Comparison of ENCODE assay signal across 25 cellular contexts in genomic region chr11:16784097-16784496, GRCh38.
"Had no signal": no experiment of that assay in that cellular context is flagged by ENCODE, and none has a peak within 500 bp of the region (broad histone marks: within the 10 kb centered on the region; RNA-seq: fewer than 3 reads in every experiment).

No MANE protein-coding gene starts in this region.

- H3K27me3 Mint-ChIP-seq: activated naive CD8-positive, alpha-beta T cell treated with anti-CD3 and anti-CD28 coated beads, Interleukin-2, amount 50 U/mL, for 24 hours; central memory CD8-positive, alpha-beta T cell; T-helper 17 cell had no signal

- DNase-seq: activated CD4-positive, CD25-positive, alpha-beta regulatory T cell treated with anti-CD3 and anti-CD28 coated beads, Interleukin-2, amount 50 U/mL, for 72 hours; activated CD8-positive, alpha-beta memory T cell treated with anti-CD3 and anti-CD28 coated beads for 24 hours; activated CD8-positive, alpha-beta memory T cell treated with anti-CD3 and anti-CD28 coated beads, Interleukin-2, amount 50 U/mL, for 48 hours; activated effector memory CD4-positive, alpha-beta T cell treated with Interleukin-2 at 50 U/mL for 16 hours; activated naive CD4-positive, alpha-beta T cell treated with anti-CD3 and anti-CD28 coated beads, Interleukin-2, amount 10 ng/mL, durations not matched to agents 7 days and 5 days; activated naive CD8-positive, alpha-beta T cell treated with anti-CD3 and anti-CD28 coated beads, Interleukin-2, amount 50 U/mL, for 24 hours; activated T-cell treated with anti-CD3 and anti-CD28 coated beads, Interleukin-2, amount 50 U/mL, for 48 hours; aorta; brain microvascular endothelial cell; colonic mucosa; erythroblast; foreskin melanocyte; hypothalamus; islet precursor cell; pancreas; stimulated activated CD4-positive, alpha-beta T cell treated with anti-CD3 and anti-CD28 coated beads, Interleukin-12 subunit alpha, Interleukin-12 subunit beta, amount 100 ng/mL, for 4 hours; stimulated activated CD4-positive, alpha-beta T cell treated with anti-CD3 and anti-CD28 coated beads, Interleukin-1b, Interleukin-23, amount 100 ng/mL, for 48 hours; stimulated activated CD8-positive, alpha-beta memory T cell treated with anti-CD3 and anti-CD28 coated beads, Interleukin-4, amount 100 ng/mL, for 48 hours; stimulated activated naive CD4-positive, alpha-beta T cell; T-helper 17 cell; uterus had no signal

- H3K27ac Mint-ChIP-seq: activated naive CD4-positive, alpha-beta T cell treated with anti-CD3 and anti-CD28 coated beads, Interleukin-2, amount 10 ng/mL, durations not matched to agents 7 days and 5 days; activated naive CD8-positive, alpha-beta T cell treated with anti-CD3 and anti-CD28 coated beads, Interleukin-2, amount 50 U/mL, for 24 hours; T-helper 17 cell had no signal

- H3K36me3 ChIP-seq: brain microvascular endothelial cell, colonic mucosa, left lung, uterus had no signal

- ATAC-seq: activated naive CD8-positive, alpha-beta T cell treated with anti-CD3 and anti-CD28 coated beads, Interleukin-2, amount 50 U/mL, for 24 hours; left lung; pancreas; T-helper 17 cell had no signal

- H3K4me1 ChIP-seq: colonic mucosa, uterus had no signal

- H3K4me3 Mint-ChIP-seq: activated naive CD4-positive, alpha-beta T cell treated with anti-CD3 and anti-CD28 coated beads, Interleukin-2, amount 10 ng/mL, durations not matched to agents 7 days and 5 days; activated naive CD8-positive, alpha-beta T cell treated with anti-CD3 and anti-CD28 coated beads, Interleukin-2, amount 50 U/mL, for 24 hours; central memory CD8-positive, alpha-beta T cell; T-helper 17 cell had no signal

- H3K9me3 Mint-ChIP-seq: activated naive CD4-positive, alpha-beta T cell treated with anti-CD3 and anti-CD28 coated beads, Interleukin-2, amount 10 ng/mL, durations not matched to agents 7 days and 5 days; activated naive CD8-positive, alpha-beta T cell treated with anti-CD3 and anti-CD28 coated beads, Interleukin-2, amount 50 U/mL, for 24 hours; central memory CD8-positive, alpha-beta T cell had no signal

- H3K27ac ChIP-seq: brain microvascular endothelial cell, colonic mucosa, left lung, pancreas, tibial artery, uterus, VCaP had no signal

- H3K9me3 ChIP-seq: colonic mucosa, left lung, pancreas, tibial artery, uterus had no signal

- H3K4me1 Mint-ChIP-seq: activated naive CD4-positive, alpha-beta T cell treated with anti-CD3 and anti-CD28 coated beads, Interleukin-2, amount 10 ng/mL, durations not matched to agents 7 days and 5 days; central memory CD8-positive, alpha-beta T cell had no signal

- H3K27me3 ChIP-seq: brain microvascular endothelial cell, colonic mucosa, left lung, pancreas, tibial artery, uterus had no signal

- H3K4me3 ChIP-seq: colonic mucosa, left lung, pancreas, tibial artery, uterus had no signal

- H3K36me3 Mint-ChIP-seq: activated naive CD4-positive, alpha-beta T cell treated with anti-CD3 and anti-CD28 coated beads, Interleukin-2, amount 10 ng/mL, durations not matched to agents 7 days and 5 days had no signal
